10 cellular contexts compared by ENCODE assay signal in the genomic region with DNA sequence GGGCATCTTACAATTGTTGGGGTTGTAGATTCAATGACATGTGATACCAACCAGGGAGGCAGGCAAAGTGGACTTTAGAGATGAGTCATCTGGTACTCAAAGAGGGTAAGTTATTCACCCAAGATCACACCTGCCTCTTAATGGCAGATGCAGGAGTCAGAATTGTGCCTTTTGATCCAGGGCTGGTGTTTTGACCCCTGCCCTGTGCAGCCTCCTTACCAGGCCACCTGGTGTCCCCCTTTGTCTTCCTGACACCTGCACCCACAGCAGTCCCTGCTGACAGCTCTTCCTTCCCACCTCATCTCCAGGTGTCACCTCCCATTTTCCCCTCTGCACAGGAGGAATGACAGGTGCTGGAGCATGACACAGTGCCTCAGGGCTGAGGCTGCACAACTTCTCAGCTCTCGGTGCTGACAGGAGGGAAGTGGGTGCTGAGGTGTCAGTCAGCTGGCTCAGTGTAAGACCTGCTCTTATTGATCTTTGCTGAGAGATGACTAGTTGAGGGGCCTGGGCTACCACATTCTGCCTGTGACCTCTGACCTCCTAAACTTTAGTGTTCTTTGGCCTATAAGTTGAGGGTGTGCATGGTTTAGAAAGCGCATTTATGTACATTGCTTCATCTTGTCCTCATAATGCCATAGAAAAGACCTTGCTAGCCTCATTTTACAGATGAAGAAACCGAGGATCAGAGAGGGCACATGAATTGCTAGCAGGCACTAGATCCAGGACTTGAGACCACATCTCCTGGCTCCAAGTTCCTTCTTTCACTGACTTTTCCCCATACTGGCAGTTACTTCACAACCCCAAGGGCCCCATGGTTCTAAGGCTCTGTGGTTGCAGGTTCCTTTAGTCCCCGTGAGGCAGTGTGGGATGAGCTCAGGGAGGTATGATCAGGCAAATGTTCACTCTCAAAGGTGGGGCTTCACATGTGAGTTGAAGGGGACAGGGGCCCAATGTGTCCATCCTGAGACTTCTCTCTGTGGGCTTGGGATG. TPM values are rescaled to one million over a fixed set of nuclear protein-coding genes. Genes with fewer than 3 reads are reported as not detected.
DNase-seq lines count a peak whose midpoint lies in the region; ATAC-seq and TF ChIP-seq lines count a peak whose summit lies in the region.
"Had no signal": no experiment of that assay in that cellular context is flagged by ENCODE, and none has a peak within 500 bp of the region (broad histone marks: within the 10 kb centered on the region; RNA-seq: fewer than 3 reads in every experiment).

No MANE protein-coding gene starts in this region.

- peaks cover 9% of the 10 kb centered on the region for H3K27me3 Mint-ChIP-seq in activated CD4-positive, alpha-beta memory T cell treated with anti-CD3 and anti-CD28 coated beads for 36 hours

- no peaks in the 10 kb centered on the region for H3K4me1 Mint-ChIP-seq in activated CD4-positive, alpha-beta memory T cell treated with anti-CD3 and anti-CD28 coated beads for 36 hours (ENCODE audit: low read depth)

- ATAC-seq in GM18519 (IDR thresholded peaks at IDR 0.05; ENCODE audit: low FRiP score, unreplicated experiment) (peak; percentile 38), GM21825 (IDR thresholded peaks at IDR 0.05; ENCODE audit: unreplicated experiment) (peak; percentile 71)

- no peak for TF ChIP-seq CTCF in NB4 (IDR thresholded peaks at IDR 0.05; ENCODE audit: low read depth, low read length)

- no peak overlapping the region for H3K4me3 ChIP-seq in NB4 (ENCODE audit: low read depth, low read length)
- H3K4me3 ChIP-seq: right lobe of liver had no signal

- no peak overlapping the region for H3K27ac Mint-ChIP-seq in activated CD4-positive, alpha-beta memory T cell treated with anti-CD3 and anti-CD28 coated beads for 36 hours

- H3K36me3 Mint-ChIP-seq in activated CD4-positive, alpha-beta memory T cell treated with anti-CD3 and anti-CD28 coated beads for 36 hours, result no peaks in the 10 kb centered on the region

- H3K4me3 Mint-ChIP-seq in activated CD4-positive, alpha-beta memory T cell treated with anti-CD3 and anti-CD28 coated beads for 36 hours, result no peak overlapping the region

- CTCF ChIA-PET in activated CD4-positive, alpha-beta memory T cell treated with anti-CD3 and anti-CD28 coated beads for 36 hours (lab: Charles Lee), result no interaction called here

- DNase-seq in NB4 (ENCODE audit: low read depth), result peak; percentile 54
- DNase-seq in head of caudate nucleus, result peak in 40 of 42 donors; percentile 33 to 93 (median 68)
- no peak for DNase-seq in activated CD4-positive, alpha-beta memory T cell treated with anti-CD3 and anti-CD28 coated beads for 36 hours
- no peak for DNase-seq in ureter (ENCODE audit: low spot score)
- DNase-seq in HuH-7.5 (ENCODE audit: low spot score), result no peak
- DNase-seq in central memory CD4-positive, alpha-beta T cell, result no peak
- DNase-seq: right lobe of liver had no signal

- POLR2A ChIA-PET in activated CD4-positive, alpha-beta memory T cell treated with anti-CD3 and anti-CD28 coated beads for 36 hours (lab: Charles Lee), result no interaction called here

- no peaks in the 10 kb centered on the region for H3K9me3 Mint-ChIP-seq in activated CD4-positive, alpha-beta memory T cell treated with anti-CD3 and anti-CD28 coated beads for 36 hours

- no peak for TF ChIP-seq POLR2A in NB4 (IDR thresholded peaks at IDR 0.05; ENCODE audit: extremely low read depth, insufficient read length)

- intact Hi-C loops in head of caudate nucleus (cut with DNase I), result no loop called here
- intact Hi-C loops in activated CD4-positive, alpha-beta memory T cell treated with anti-CD3 and anti-CD28 coated beads for 36 hours (cut with micrococcal nuclease), result no loop called here

RNA-seq across cellular contexts. Expression of a gene that starts 31.3 kb away (rescaled TPM):
- not detected for total RNA-seq in activated CD4-positive, alpha-beta memory T cell treated with anti-CD3 and anti-CD28 coated beads for 36 hours
- total RNA-seq in ureter, result not detected
- total RNA-seq: activated CD8-positive, alpha-beta memory T cell treated with anti-CD3 and anti-CD28 coated beads for 36 hours had no signal

Comparison
In these comparisons a context has a peak if more than half of its experiments do, and no peak if none do; other contexts are left out.
1. DNase-seq: peak in NB4 (single experiment) and head of caudate nucleus (40 of 42); none in activated CD4-positive, alpha-beta memory T cell treated with anti-CD3 and anti-CD28 coated beads for 36 hours (single experiment), ureter (single experiment), HuH-7.5 (single experiment) and central memory CD4-positive, alpha-beta T cell (single experiment).